ENCODE assay signal across 1 cellular context in the genomic region with DNA sequence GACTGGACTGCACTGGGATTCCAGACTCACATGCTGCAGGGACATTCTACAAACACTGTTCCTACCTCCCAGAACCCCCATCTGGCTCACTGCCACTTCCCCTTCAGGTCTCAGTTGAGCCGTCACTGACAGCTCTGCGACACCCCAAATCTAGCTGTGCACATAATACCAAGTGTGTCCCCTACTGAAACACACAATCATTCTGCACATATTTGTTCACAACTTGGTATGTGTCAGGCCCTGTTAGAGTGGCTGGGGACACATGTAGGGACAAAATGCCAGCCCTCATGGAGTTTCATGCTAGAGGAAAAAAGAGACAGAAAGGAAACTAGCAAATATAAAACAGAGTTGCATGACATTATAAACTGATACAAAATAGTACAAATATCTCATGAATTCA.
TF ChIP-seq lines count a peak whose summit lies in the region.

No MANE protein-coding gene starts in this region.

TF ChIP-seq in K562, 482 proteins besides CTCF, POLR2A, EP300 and RAD21:
- no peak for TF ChIP-seq ZNF41 (CRISPR knock-in tag; conservative IDR thresholded peaks at IDR 0.05)
- TF ChIP-seq NFIC (IDR thresholded peaks at IDR 0.05): 0 out of 2 replicates have a peak, but pooled peaks have one; percentile 13
